18 cellular contexts compared by ENCODE assay signal in the genomic region with DNA sequence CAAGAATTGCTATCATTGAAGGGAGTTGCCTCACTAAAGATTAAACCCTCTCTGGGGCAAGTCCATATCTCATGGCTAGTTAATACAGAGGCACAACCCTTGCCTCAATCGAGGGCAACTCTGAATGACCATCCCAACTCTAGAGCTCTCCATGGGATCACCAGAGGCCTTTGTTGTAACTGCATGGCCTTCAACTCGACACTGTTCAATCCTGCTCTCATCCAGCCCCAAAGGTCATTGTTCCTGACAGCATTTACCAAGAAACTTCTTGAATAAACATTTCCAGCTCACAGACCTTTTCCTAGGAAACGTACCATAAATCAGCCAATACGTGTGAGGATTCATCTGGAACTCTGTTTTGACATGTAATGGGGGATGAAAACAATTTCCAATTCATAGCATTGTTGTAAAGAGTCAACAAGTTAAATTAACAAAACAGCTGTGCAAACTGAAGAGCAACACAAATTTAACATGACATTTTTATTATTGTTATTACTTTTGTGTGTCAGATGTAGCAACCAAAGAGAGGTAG.
"Had no signal": no experiment of that assay in that cellular context is flagged by ENCODE, and none has a peak within 500 bp of the region (broad histone marks: within the 10 kb centered on the region; RNA-seq: fewer than 3 reads in every experiment).

No MANE protein-coding gene starts in this region.

- H3K9me3 Mint-ChIP-seq: dendritic cell treated with granulocyte-macrophage colony-stimulating factor and Interleukin-4, amounts not matched to agents 40 ng/mL and 50 ng/mL, for 4 days; naive B cell; nephron; type B pancreatic cell had no signal

- H3K9me3 ChIP-seq: esophagus muscularis mucosa, gastroesophageal sphincter, left ventricle myocardium inferior, suprapubic skin, thyroid gland had no signal

- H3K27ac ChIP-seq: epithelial cell of prostate, esophagus muscularis mucosa, gastroesophageal sphincter, suprapubic skin, thyroid gland had no signal

- H3K36me3 Mint-ChIP-seq: naive B cell, type B pancreatic cell had no signal

- H3K27ac Mint-ChIP-seq: dendritic cell treated with granulocyte-macrophage colony-stimulating factor and Interleukin-4, amounts not matched to agents 40 ng/mL and 50 ng/mL, for 4 days; effector memory CD8-positive, alpha-beta T cell; type B pancreatic cell had no signal

- H3K27me3 ChIP-seq: esophagus muscularis mucosa, gastroesophageal sphincter, suprapubic skin, thyroid gland had no signal

- H3K36me3 ChIP-seq: esophagus muscularis mucosa, gastroesophageal sphincter, left ventricle myocardium inferior, suprapubic skin, thyroid gland had no signal

- H3K4me3 Mint-ChIP-seq: dendritic cell treated with granulocyte-macrophage colony-stimulating factor and Interleukin-4, amounts not matched to agents 40 ng/mL and 50 ng/mL, for 4 days; effector memory CD8-positive, alpha-beta T cell; naive B cell; nephron; type B pancreatic cell had no signal

- DNase-seq: effector memory CD8-positive, alpha-beta T cell; glutamatergic neuron; islet precursor cell; left ventricle myocardium inferior; naive B cell; posterior cingulate gyrus; small intestine; stimulated activated CD4-positive, alpha-beta T cell treated with anti-CD3 and anti-CD28 coated beads, Interleukin-12 subunit alpha, Interleukin-12 subunit beta, amount 100 ng/mL, for 4 hours; stimulated activated naive CD8-positive, alpha-beta T cell treated with anti-CD3 and anti-CD28 coated beads, Interleukin-15, Interleukin-2, amounts not matched to agents 100 U/mL and 50 U/mL, for 24 hours; thyroid gland had no signal

- H3K4me1 Mint-ChIP-seq: naive B cell had no signal

- H3K27me3 Mint-ChIP-seq: type B pancreatic cell had no signal

- H3K4me1 ChIP-seq: thyroid gland had no signal

- H3K4me3 ChIP-seq: esophagus muscularis mucosa, gastroesophageal sphincter, left ventricle myocardium inferior, lung, suprapubic skin, thyroid gland had no signal

- ATAC-seq: effector memory CD8-positive, alpha-beta T cell; gastroesophageal sphincter; stimulated activated naive CD8-positive, alpha-beta T cell treated with anti-CD3 and anti-CD28 coated beads, Interleukin-15, Interleukin-2, amounts not matched to agents 100 U/mL and 50 U/mL, for 24 hours had no signal
